ENCODE assay signal across 23 cellular contexts in genomic region chr15:73333001-73333400, GRCh38. TPM values are rescaled to one million over a fixed set of nuclear protein-coding genes. Genes with fewer than 3 reads are reported as not detected.
"Had no signal": no experiment of that assay in that cellular context is flagged by ENCODE, and none has a peak within 500 bp of the region (broad histone marks: within the 10 kb centered on the region; RNA-seq: fewer than 3 reads in every experiment).

No MANE protein-coding gene starts in this region.

- ATAC-seq: effector memory CD8-positive, alpha-beta T cell; gastroesophageal sphincter; left colon; psoas muscle; sciatic nerve had no signal

- H3K4me3 Mint-ChIP-seq: dendritic cell treated with granulocyte-macrophage colony-stimulating factor and Interleukin-4, amounts not matched to agents 40 ng/mL and 50 ng/mL, for 4 days; effector memory CD8-positive, alpha-beta T cell; mesothelial cell of epicardium; nephron; type B pancreatic cell had no signal

- H3K4me3 ChIP-seq: esophagus muscularis mucosa, gastroesophageal sphincter, hepatocyte, psoas muscle, skin epidermis had no signal

- H3K9me3 Mint-ChIP-seq: dendritic cell treated with granulocyte-macrophage colony-stimulating factor and Interleukin-4, amounts not matched to agents 40 ng/mL and 50 ng/mL, for 4 days; effector memory CD8-positive, alpha-beta T cell; mesothelial cell of epicardium; nephron; type B pancreatic cell had no signal

- H3K36me3 ChIP-seq: esophagus muscularis mucosa, gastroesophageal sphincter had no signal

- H3K27ac Mint-ChIP-seq: dendritic cell treated with granulocyte-macrophage colony-stimulating factor and Interleukin-4, amounts not matched to agents 40 ng/mL and 50 ng/mL, for 4 days; effector memory CD8-positive, alpha-beta T cell; mesothelial cell of epicardium; nephron; type B pancreatic cell had no signal

- H3K9ac ChIP-seq: parathyroid adenoma had no signal

- H3K36me3 Mint-ChIP-seq: mesothelial cell of epicardium, type B pancreatic cell had no signal

- H3K27me3 ChIP-seq: esophagus muscularis mucosa, hepatocyte had no signal

- H3K4me1 Mint-ChIP-seq: mesothelial cell of epicardium had no signal

- H3K4me1 ChIP-seq: esophagus muscularis mucosa, gastroesophageal sphincter, parathyroid adenoma, psoas muscle had no signal

- DNase-seq: effector memory CD8-positive, alpha-beta T cell; left colon; mammary epithelial cell; occipital lobe; psoas muscle; retina; stimulated activated CD4-positive, alpha-beta T cell treated with anti-CD3 and anti-CD28 coated beads, Interleukin-12 subunit alpha, Interleukin-12 subunit beta, amount 100 ng/mL, for 4 hours; stimulated activated naive CD4-positive, alpha-beta T cell treated with Interleukin-2 at 50 U/mL for 16 hours had no signal

- H3K9me3 ChIP-seq: esophagus muscularis mucosa, gastroesophageal sphincter, psoas muscle had no signal

- H3K4me2 ChIP-seq: hepatocyte had no signal

- H3K79me2 ChIP-seq: hepatocyte, parathyroid adenoma had no signal

- H3K27ac ChIP-seq: epithelial cell of prostate, esophagus muscularis mucosa, gastroesophageal sphincter, hepatocyte, parathyroid adenoma, psoas muscle, skin epidermis had no signal

- H2AFZ ChIP-seq: hepatocyte, parathyroid adenoma had no signal

- FAIRE-seq: colon, urothelium cell line had no signal

RNA-seq across cellular contexts. Expression of gene HCN4, which starts 35.8 kb away (rescaled TPM):
- total RNA-seq: fibroblast of villous mesenchyme, mammary epithelial cell, myocyte, psoas muscle, sciatic nerve had no signal
- polyA plus RNA-seq: mammary epithelial cell, psoas muscle had no signal
